In genomic region chr9:130433168-130433946, GRCh38 we compare ENCODE assay signal across 8 cellular contexts. TPM values are rescaled to one million over a fixed set of nuclear protein-coding genes. Genes with fewer than 3 reads are reported as not detected.
A peak's percentile ranks its signal among the peaks of the same experiment; 100 is the strongest.
DNase-seq lines count a peak whose midpoint lies in the region; ATAC-seq, FAIRE-seq and TF ChIP-seq lines count a peak whose summit lies in the region.

No MANE protein-coding gene starts in this region.

- H3K4me1 Mint-ChIP-seq in T-helper 17 cell (peaks cover 4% of the 10 kb centered on the region), natural killer cell (peaks cover 0 to 4% of the 10 kb centered on the region in 2 donors)

- H3K27me3 Mint-ChIP-seq in T-helper 17 cell: peaks cover 40% of the 10 kb centered on the region
- H3K27me3 Mint-ChIP-seq in natural killer cell (ENCODE audit: low read depth in 2 of 2): peaks cover 20 to 27% of the 10 kb centered on the region in 2 donors

- peak; percentile 42 for FAIRE-seq in urothelium cell line (lab: Jason Lieb, UNC)

- peak; percentile 30 for TF ChIP-seq CTCF in natural killer cell (IDR thresholded peaks at IDR 0.05)

- H3K9me3 ChIP-seq in T-helper 17 cell (ENCODE audit: control insufficient read depth, low read length, poor library complexity, severe bottlenecking): no peaks in the 10 kb centered on the region

- peak overlapping the region; percentile 63 for H3K4me3 Mint-ChIP-seq in T-helper 17 cell
- peak overlapping the region; percentile 58 for H3K4me3 Mint-ChIP-seq in natural killer cell

- intact Hi-C loops in natural killer cell (cut with micrococcal nuclease): no loop called here

- ATAC-seq in T-helper 17 cell: peak; percentile 62
- peak; percentile 58 to 94 (median 76) for ATAC-seq in natural killer cell

- H3K27ac Mint-ChIP-seq in T-helper 17 cell (no peak overlapping the region), natural killer cell (no peak overlapping the region)

- H3K9me3 Mint-ChIP-seq in natural killer cell: no peaks in the 10 kb centered on the region

- H3K36me3 Mint-ChIP-seq in T-helper 17 cell (ENCODE audit: low read depth) (peaks cover 5% of the 10 kb centered on the region), natural killer cell (no peaks in the 10 kb centered on the region)

- DNase-seq in activated naive CD4-positive, alpha-beta T cell treated with Interleukin-2 at 50 U/mL for 16 hours: peak; percentile 32
- DNase-seq in activated naive CD4-positive, alpha-beta T cell (lab: John Stamatoyannopoulos, UW): no peak
- DNase-seq in T-helper 17 cell (no peak), epidermal melanocyte (ENCODE audit: insufficient read length, low spot score) (peak; percentile 66), natural killer cell (no peak), urothelium cell line (ENCODE audit: low spot score) (peak; percentile 69), putamen (ENCODE audit: low spot score) (no peak), NCI-H1694 (lab: John Stamatoyannopoulos, UW) (no peak)

RNA-seq across cellular contexts. Expression of gene ASS1, which starts 11.4 kb away (rescaled TPM):
- total RNA-seq in T-helper 17 cell (not detected), natural killer cell (1 to 10 TPM in 1 of 3 donors, not detected in 2; 1.3 TPM)

Comparison
In these comparisons a context has a peak if more than half of its experiments do, and no peak if none do; other contexts are left out.
1. DNase-seq: peak in activated naive CD4-positive, alpha-beta T cell treated with Interleukin-2 at 50 U/mL for 16 hours (single experiment), epidermal melanocyte (single experiment) and urothelium cell line (single experiment); none in activated naive CD4-positive, alpha-beta T cell (0 of 4), T-helper 17 cell (0 of 3), natural killer cell (single experiment), putamen (single experiment) and NCI-H1694 (single experiment).